Comparison of ENCODE assay signal across 25 cellular contexts in genomic region chr11:73792584-73792983, GRCh38.
"Had no signal": no experiment of that assay in that cellular context is flagged by ENCODE, and none has a peak within 500 bp of the region (broad histone marks: within the 10 kb centered on the region; RNA-seq: fewer than 3 reads in every experiment).

No MANE protein-coding gene starts in this region.

- H3K27ac Mint-ChIP-seq: activated naive CD4-positive, alpha-beta T cell treated with anti-CD3 and anti-CD28 coated beads, Interleukin-2, amount 10 ng/mL, durations not matched to agents 7 days and 5 days; activated naive CD8-positive, alpha-beta T cell treated with anti-CD3 and anti-CD28 coated beads for 36 hours; activated T-helper 2 cell treated with anti-CD3 and anti-CD28 coated beads, Interferon-gamma antibody, Interleukin-2, Interleukin-4, amounts not matched to agents 10 μg/mL and 5 μg/mL and 100 μg/mL, durations not matched to agents 14 hours and 24 hours and 36 hours; T-cell had no signal

- H2AFZ ChIP-seq: PC-9 had no signal

- H3K4me3 ChIP-seq: PC-9, SK-N-MC had no signal

- H3K27ac ChIP-seq: PC-9, SK-N-MC had no signal

- H3K9me3 Mint-ChIP-seq: activated naive CD4-positive, alpha-beta T cell treated with anti-CD3 and anti-CD28 coated beads, Interleukin-2, amount 10 ng/mL, durations not matched to agents 7 days and 5 days; activated naive CD8-positive, alpha-beta T cell treated with anti-CD3 and anti-CD28 coated beads for 36 hours; activated T-cell treated with anti-CD3 and anti-CD28 coated beads, Interleukin-2, amount 50 U/mL, for 72 hours; activated T-helper 2 cell treated with anti-CD3 and anti-CD28 coated beads, Interferon-gamma antibody, Interleukin-2, Interleukin-4, amounts not matched to agents 10 μg/mL and 5 μg/mL and 100 μg/mL, durations not matched to agents 14 hours and 24 hours and 36 hours; T-cell had no signal

- DNase-seq: activated CD4-positive, alpha-beta T cell treated with anti-CD3 and anti-CD28 coated beads for 48 hours; activated CD4-positive, alpha-beta T cell treated with anti-CD3 and anti-CD28 coated beads, Interleukin-2, amount 50 U/mL, for 4 hours; activated CD8-positive, alpha-beta memory T cell treated with anti-CD3 and anti-CD28 coated beads for 24 hours; activated gamma-delta T cell treated with Interleukin-2 at 50 U/mL for 16 hours; activated naive CD4-positive, alpha-beta T cell treated with anti-CD3 and anti-CD28 coated beads, Interleukin-2, amount 10 ng/mL, durations not matched to agents 7 days and 5 days; activated naive CD8-positive, alpha-beta T cell treated with anti-CD3 and anti-CD28 coated beads for 36 hours; activated T-cell treated with anti-CD3 and anti-CD28 coated beads, Interleukin-2, amount 50 U/mL, for 72 hours; anterior cingulate cortex; cerebellar nuclear complex; IMR-90; MM.1S; NCI-H1105; NCI-H1436 treated with DMSO at 0.1 percent for 48 hours; NCI-H2029 treated with DMSO at 0.1 percent for 48 hours; NCI-H345; NCI-H510A; NCI-H526 treated with DMSO at 0.1 percent for 48 hours; NCI-H82; PC-9; T-cell; T-helper 2 cell; T1000 had no signal

- H3K4me2 ChIP-seq: PC-9 had no signal

- H3K4me3 Mint-ChIP-seq: activated naive CD4-positive, alpha-beta T cell treated with anti-CD3 and anti-CD28 coated beads, Interleukin-2, amount 10 ng/mL, durations not matched to agents 7 days and 5 days; activated naive CD8-positive, alpha-beta T cell treated with anti-CD3 and anti-CD28 coated beads for 36 hours; activated T-cell treated with anti-CD3 and anti-CD28 coated beads, Interleukin-2, amount 50 U/mL, for 72 hours; T-cell had no signal

- H3K27me3 Mint-ChIP-seq: activated naive CD4-positive, alpha-beta T cell treated with anti-CD3 and anti-CD28 coated beads, Interleukin-2, amount 10 ng/mL, durations not matched to agents 7 days and 5 days; activated naive CD8-positive, alpha-beta T cell treated with anti-CD3 and anti-CD28 coated beads for 36 hours; T-cell had no signal

- ATAC-seq: activated CD4-positive, CD25-positive, alpha-beta regulatory T cell treated with anti-CD3 and anti-CD28 coated beads, Interleukin-2, amount 50 U/mL, for 24 hours; activated T-cell treated with anti-CD3 and anti-CD28 coated beads, Interleukin-2, amount 50 U/mL, for 72 hours; T-cell had no signal
